Comparison of ENCODE assay signal across 13 cellular contexts in the genomic region with DNA sequence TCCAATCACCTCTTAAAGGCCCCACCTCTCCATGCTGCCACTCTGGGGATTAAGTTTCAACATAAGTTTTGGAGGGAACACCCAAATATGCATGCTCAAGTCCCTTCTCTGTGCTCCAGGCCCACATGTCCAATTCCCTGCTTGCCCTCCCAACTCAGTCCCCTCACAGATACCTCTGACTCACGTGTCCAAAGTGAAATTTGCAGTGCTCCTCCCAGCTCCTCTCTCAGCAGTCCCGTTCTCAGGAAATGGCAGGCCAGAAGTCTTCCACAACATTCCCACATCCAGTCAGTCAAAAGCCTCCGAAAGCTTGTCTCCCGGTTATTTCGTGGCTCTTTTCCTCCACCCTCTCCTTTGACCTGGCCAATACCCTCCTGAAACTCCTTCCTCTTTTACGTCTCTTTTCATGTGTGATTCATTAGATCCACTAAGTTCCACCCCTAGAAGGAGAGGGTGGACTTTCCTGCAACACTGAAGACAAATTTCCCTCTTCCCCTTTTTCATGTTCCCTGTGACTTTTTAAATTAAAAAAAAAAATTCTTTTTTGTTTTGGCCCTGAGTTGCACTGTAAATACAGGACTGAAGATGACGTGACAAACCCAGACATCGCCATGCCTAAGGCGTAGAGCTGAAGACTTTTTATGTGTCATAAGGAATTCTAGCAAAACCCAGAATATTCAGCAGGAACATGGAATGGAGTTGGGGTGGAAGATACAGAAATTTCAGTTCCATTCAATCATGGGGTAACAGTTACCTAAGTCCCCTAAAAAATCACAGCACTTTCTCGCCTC. TPM values are rescaled to one million over a fixed set of nuclear protein-coding genes. Genes with fewer than 3 reads are reported as not detected.
DNase-seq lines count a peak whose midpoint lies in the region; ATAC-seq and TF ChIP-seq lines count a peak whose summit lies in the region.
"Had no signal": no experiment of that assay in that cellular context is flagged by ENCODE, and none has a peak within 500 bp of the region (broad histone marks: within the 10 kb centered on the region; RNA-seq: fewer than 3 reads in every experiment).

No MANE protein-coding gene starts in this region.

- H3K27ac Mint-ChIP-seq in stimulated activated naive CD8-positive, alpha-beta T cell treated with anti-CD3 and anti-CD28 coated beads, Interleukin-15, amount 100 ng/mL, for 72 hours = no peak overlapping the region
- peak overlapping the region; percentile 92 for H3K27ac Mint-ChIP-seq in nephron progenitor cell
- H3K27ac Mint-ChIP-seq: endodermal cell had no signal

- TF ChIP-seq CTCF in body of pancreas (IDR thresholded peaks at IDR 0.05) (no peak), nephron progenitor cell (IDR thresholded peaks at IDR 0.05) (no peak)

- no peak for ATAC-seq in stimulated activated naive CD8-positive, alpha-beta T cell treated with anti-CD3 and anti-CD28 coated beads, Interleukin-15, Interleukin-2, amounts not matched to agents 100 U/mL and 50 U/mL, for 24 hours
- no peak for ATAC-seq in stimulated activated naive CD8-positive, alpha-beta T cell treated with anti-CD3 and anti-CD28 coated beads, Interleukin-15, amount 100 ng/mL, for 72 hours
- ATAC-seq in body of pancreas = no peak
- no peak for ATAC-seq in HG03135 (IDR thresholded peaks at IDR 0.05; ENCODE audit: unreplicated experiment)

- intact Hi-C loops in body of pancreas (cut with DNase I) = no loop called here

- H3K9me3 Mint-ChIP-seq in stimulated activated naive CD8-positive, alpha-beta T cell treated with anti-CD3 and anti-CD28 coated beads, Interleukin-15, amount 100 ng/mL, for 72 hours = no peaks in the 10 kb centered on the region
- H3K9me3 Mint-ChIP-seq in nephron progenitor cell = no peaks in the 10 kb centered on the region
- H3K9me3 Mint-ChIP-seq: endodermal cell had no signal

- no peaks in the 10 kb centered on the region for H3K36me3 Mint-ChIP-seq in nephron progenitor cell (ENCODE audit: low read depth)

- 76 to 83% methylated on average over 10 of the region's 10 CpGs for WGBS in body of pancreas, 2 donors

- peaks cover 72% of the 10 kb centered on the region for H3K4me1 Mint-ChIP-seq in stimulated activated naive CD8-positive, alpha-beta T cell treated with anti-CD3 and anti-CD28 coated beads, Interleukin-15, amount 100 ng/mL, for 72 hours
- H3K4me1 Mint-ChIP-seq in nephron progenitor cell = peaks cover 89% of the 10 kb centered on the region

- no peaks in the 10 kb centered on the region for H3K9me3 ChIP-seq in body of pancreas

- no peaks in the 10 kb centered on the region for H3K27me3 Mint-ChIP-seq in stimulated activated naive CD8-positive, alpha-beta T cell treated with anti-CD3 and anti-CD28 coated beads, Interleukin-15, amount 100 ng/mL, for 72 hours
- H3K27me3 Mint-ChIP-seq in nephron progenitor cell (ENCODE audit: low read depth, poor library complexity) = no peaks in the 10 kb centered on the region

- H3K27me3 ChIP-seq in body of pancreas = no peaks in the 10 kb centered on the region

- H3K4me1 ChIP-seq in body of pancreas = peaks cover 52% of the 10 kb centered on the region

- peak; percentile 3 for DNase-seq in stimulated activated naive CD8-positive, alpha-beta T cell treated with anti-CD3 and anti-CD28 coated beads, Interleukin-15, Interleukin-2, amounts not matched to agents 100 U/mL and 50 U/mL, for 24 hours
- DNase-seq in stimulated activated naive CD8-positive, alpha-beta T cell treated with anti-CD3 and anti-CD28 coated beads, Interleukin-15, amount 100 ng/mL, for 72 hours = no peak
- DNase-seq in body of pancreas (peak in 1 of 4 donors; percentile 22), nephron progenitor cell (no peak), SW480 (ENCODE audit: low spot score) (no peak), DMS79 (lab: John Stamatoyannopoulos, UW) (no peak), mucosa of gallbladder (ENCODE audit: low spot score) (no peak)
- DNase-seq: activated naive CD4-positive, alpha-beta T cell; kidney glomerular epithelial cell; NCI-H2171 had no signal

- TF ChIP-seq POLR2A in body of pancreas (IDR thresholded peaks at IDR 0.05) = peak in 2 of 3 donors; percentile 23 to 70

- peak overlapping the region in 1 of 4 donors; percentile 76 for H3K27ac ChIP-seq in body of pancreas
- H3K27ac ChIP-seq: C4-2B had no signal

- H3K4me3 ChIP-seq in body of pancreas = no peak overlapping the region

- H3K36me3 ChIP-seq in body of pancreas (replicated peaks in 1 of 2; ENCODE audit: insufficient read depth in 1 of 2, low read depth in 2 of 2) = no peaks in the 10 kb centered on the region

- H3K4me3 Mint-ChIP-seq in stimulated activated naive CD8-positive, alpha-beta T cell treated with anti-CD3 and anti-CD28 coated beads, Interleukin-15, amount 100 ng/mL, for 72 hours = no peak overlapping the region
- peak overlapping the region; percentile 68 for H3K4me3 Mint-ChIP-seq in nephron progenitor cell
- H3K4me3 Mint-ChIP-seq: endodermal cell had no signal

RNA-seq across cellular contexts. Expression of gene MGAT1, which starts 12.8 kb away (rescaled TPM):
- 10 to 100 TPM; 96.2 to 98.8 TPM for total RNA-seq in body of pancreas
- total RNA-seq in mucosa of gallbladder = 145 TPM

RNA-seq across cellular contexts. Expression of gene ZFP62, which starts 45.6 kb away (rescaled TPM):
- total RNA-seq in body of pancreas = 10 to 100 TPM; 17.1 to 24.6 TPM
- total RNA-seq in mucosa of gallbladder = 34.7 TPM
